16 cellular contexts compared by ENCODE assay signal in genomic region chr10:56142092-56142728, GRCh38.
DNase-seq lines count a peak whose midpoint lies in the region; ATAC-seq lines count a peak whose summit lies in the region.
"Had no signal": no experiment of that assay in that cellular context is flagged by ENCODE, and none has a peak within 500 bp of the region (broad histone marks: within the 10 kb centered on the region; RNA-seq: fewer than 3 reads in every experiment).

No MANE protein-coding gene starts in this region.

- no peaks in the 10 kb centered on the region for H3K36me3 Mint-ChIP-seq in activated CD4-positive, alpha-beta T cell treated with anti-CD3 and anti-CD28 coated beads for 36 hours (ENCODE audit: low read depth)
- no peaks in the 10 kb centered on the region for H3K36me3 Mint-ChIP-seq in T-helper 2 cell treated with Interferon-gamma antibody and Interleukin-4, amounts not matched to agents 5 μg/mL and 100 μg/mL, for 36 hours (ENCODE audit: low read depth)

- POLR2A ChIA-PET in activated CD4-positive, alpha-beta T cell treated with anti-CD3 and anti-CD28 coated beads for 36 hours (lab: Charles Lee): no interaction called here

- no peak overlapping the region for H3K27ac Mint-ChIP-seq in activated CD4-positive, alpha-beta T cell treated with anti-CD3 and anti-CD28 coated beads for 36 hours
- H3K27ac Mint-ChIP-seq in T-helper 2 cell treated with Interferon-gamma antibody and Interleukin-4, amounts not matched to agents 5 μg/mL and 100 μg/mL, for 36 hours: no peak overlapping the region
- H3K27ac Mint-ChIP-seq: activated CD8-positive, alpha-beta T cell treated with anti-CD3 and anti-CD28 coated beads for 36 hours; progenitor cell of endocrine pancreas; stimulated activated naive CD8-positive, alpha-beta T cell treated with anti-CD3 and anti-CD28 coated beads, Interleukin-15, Interleukin-2, amounts not matched to agents 100 ng/mL and 50 ng/mL, for 24 hours; T-helper 17 cell had no signal

- no peak overlapping the region for H3K4me3 Mint-ChIP-seq in activated CD4-positive, alpha-beta T cell treated with anti-CD3 and anti-CD28 coated beads for 36 hours
- no peak overlapping the region for H3K4me3 Mint-ChIP-seq in T-helper 2 cell treated with Interferon-gamma antibody and Interleukin-4, amounts not matched to agents 5 μg/mL and 100 μg/mL, for 36 hours
- H3K4me3 Mint-ChIP-seq: activated CD8-positive, alpha-beta T cell treated with anti-CD3 and anti-CD28 coated beads for 36 hours; stimulated activated naive CD8-positive, alpha-beta T cell treated with anti-CD3 and anti-CD28 coated beads, Interleukin-15, Interleukin-2, amounts not matched to agents 100 ng/mL and 50 ng/mL, for 24 hours; T-helper 17 cell had no signal

- intact Hi-C loops in activated CD4-positive, alpha-beta T cell treated with anti-CD3 and anti-CD28 coated beads for 36 hours (cut with DNase I, micrococcal nuclease): no loop called here
- intact Hi-C loops in left ventricle myocardium superior (cut with micrococcal nuclease): no loop called here

- CTCF ChIA-PET in activated CD4-positive, alpha-beta T cell treated with anti-CD3 and anti-CD28 coated beads for 36 hours (lab: Charles Lee): no interaction called here

- peaks cover 7% of the 10 kb centered on the region for H3K9me3 Mint-ChIP-seq in activated CD4-positive, alpha-beta T cell treated with anti-CD3 and anti-CD28 coated beads for 36 hours (ENCODE audit: low read depth)
- peaks cover 20% of the 10 kb centered on the region for H3K9me3 Mint-ChIP-seq in T-helper 2 cell treated with Interferon-gamma antibody and Interleukin-4, amounts not matched to agents 5 μg/mL and 100 μg/mL, for 36 hours

- H3K4me1 Mint-ChIP-seq in activated CD4-positive, alpha-beta T cell treated with anti-CD3 and anti-CD28 coated beads for 36 hours: no peaks in the 10 kb centered on the region
- no peaks in the 10 kb centered on the region for H3K4me1 Mint-ChIP-seq in T-helper 2 cell treated with Interferon-gamma antibody and Interleukin-4, amounts not matched to agents 5 μg/mL and 100 μg/mL, for 36 hours (ENCODE audit: low read depth)
- H3K4me1 Mint-ChIP-seq: T-helper 17 cell had no signal

- ATAC-seq in GM18520 (IDR thresholded peaks at IDR 0.05; ENCODE audit: unreplicated experiment) (peak; percentile 68), GM21526 (IDR thresholded peaks at IDR 0.05; ENCODE audit: low FRiP score, unreplicated experiment) (peak; percentile 85), HG03060 (IDR thresholded peaks at IDR 0.05; ENCODE audit: low read depth, unreplicated experiment) (peak; percentile 66), left ventricle myocardium superior (no peak)
- ATAC-seq in activated CD4-positive, alpha-beta T cell treated with anti-CD3 and anti-CD28 coated beads for 36 hours: no peak
- ATAC-seq: activated CD8-positive, alpha-beta T cell treated with anti-CD3 and anti-CD28 coated beads for 36 hours; mucosa of descending colon; T-helper 17 cell had no signal

- DNase-seq in Kasumi-1 (lab: John Stamatoyannopoulos, UW) (peak; percentile 16 to 61), NCI-H1930 (lab: John Stamatoyannopoulos, UW) (no peak), left ventricle myocardium superior (no peak)
- no peak for DNase-seq in activated CD4-positive, alpha-beta T cell treated with anti-CD3 and anti-CD28 coated beads for 36 hours
- DNase-seq in T-helper 2 cell treated with Interferon-gamma antibody and Interleukin-4, amounts not matched to agents 5 μg/mL and 100 μg/mL, for 36 hours (ENCODE audit: low spot score): no peak
- DNase-seq: activated CD8-positive, alpha-beta T cell treated with anti-CD3 and anti-CD28 coated beads for 36 hours; activated gamma-delta T cell treated with Interleukin-2 at 50 U/mL for 16 hours; mucosa of descending colon; NCI-H2029 treated with DMSO at 0.1 percent for 48 hours; stimulated activated CD4-positive, alpha-beta T cell treated with anti-CD3 and anti-CD28 coated beads, Interleukin-2, amount 100 ng/mL, for 48 hours; T-helper 17 cell had no signal

- H3K27me3 Mint-ChIP-seq in activated CD4-positive, alpha-beta T cell treated with anti-CD3 and anti-CD28 coated beads for 36 hours: no peaks in the 10 kb centered on the region
- no peaks in the 10 kb centered on the region for H3K27me3 Mint-ChIP-seq in T-helper 2 cell treated with Interferon-gamma antibody and Interleukin-4, amounts not matched to agents 5 μg/mL and 100 μg/mL, for 36 hours (ENCODE audit: low read depth)
- H3K27me3 Mint-ChIP-seq: activated CD8-positive, alpha-beta T cell treated with anti-CD3 and anti-CD28 coated beads for 36 hours; progenitor cell of endocrine pancreas; stimulated activated naive CD8-positive, alpha-beta T cell treated with anti-CD3 and anti-CD28 coated beads, Interleukin-15, Interleukin-2, amounts not matched to agents 100 ng/mL and 50 ng/mL, for 24 hours; T-helper 17 cell had no signal

Comparison
In these comparisons a context has a peak if more than half of its experiments do, and no peak if none do; other contexts are left out.
1. ATAC-seq: peak in GM18520 (single experiment), GM21526 (single experiment) and HG03060 (single experiment); none in activated CD4-positive, alpha-beta T cell treated with anti-CD3 and anti-CD28 coated beads for 36 hours (single experiment) and left ventricle myocardium superior (single experiment).
2. DNase-seq: peak in Kasumi-1 (2 of 2); none in activated CD4-positive, alpha-beta T cell treated with anti-CD3 and anti-CD28 coated beads for 36 hours (single experiment), NCI-H1930 (0 of 2), left ventricle myocardium superior (single experiment) and T-helper 2 cell treated with Interferon-gamma antibody and Interleukin-4, amounts not matched to agents 5 μg/mL and 100 μg/mL, for 36 hours (single experiment).